In genomic region chr20:53874104-53874503, GRCh38 we compare ENCODE assay signal across 16 cellular contexts.
DNase-seq lines count a peak whose midpoint lies in the region; ATAC-seq and TF ChIP-seq lines count a peak whose summit lies in the region.
"Had no signal": no experiment of that assay in that cellular context is flagged by ENCODE, and none has a peak within 500 bp of the region (broad histone marks: within the 10 kb centered on the region; RNA-seq: fewer than 3 reads in every experiment).

No MANE protein-coding gene starts in this region.

- peak overlapping the region; percentile 97 to 100 (median 98) for H3K27ac Mint-ChIP-seq in CD4-positive, CD25-positive, alpha-beta regulatory T cell
- H3K27ac Mint-ChIP-seq in T-cell: peak overlapping the region; percentile 97 to 99
- peak overlapping the region; percentile 65 to 99 (median 96) for H3K27ac Mint-ChIP-seq in naive thymus-derived CD8-positive, alpha-beta T cell
- H3K27ac Mint-ChIP-seq: GM23338 had no signal

- no peaks in the 10 kb centered on the region for H3K79me2 ChIP-seq in KMS-11 (ENCODE audit: insufficient read depth, low read depth)

- H2AFZ ChIP-seq in KMS-11 (ENCODE audit: low read depth): no peak overlapping the region

- peaks cover 44% of the 10 kb centered on the region for H3K4me1 ChIP-seq in CD4-positive, CD25-positive, alpha-beta regulatory T cell (ENCODE audit: control insufficient read depth, insufficient read depth, low read length, poor library complexity, severe bottlenecking)
- peaks cover 48% of the 10 kb centered on the region for H3K4me1 ChIP-seq in KMS-11 (ENCODE audit: low read depth, poor library complexity, severe bottlenecking)
- H3K4me1 ChIP-seq in testis: no peaks in the 10 kb centered on the region

- no peaks in the 10 kb centered on the region for H3K27me3 ChIP-seq in CD4-positive, CD25-positive, alpha-beta regulatory T cell (ENCODE audit: control insufficient read depth, insufficient read depth, low read length)
- no peaks in the 10 kb centered on the region for H3K27me3 ChIP-seq in KMS-11 (ENCODE audit: insufficient read depth, low read depth)
- no peaks in the 10 kb centered on the region for H3K27me3 ChIP-seq in testis

- H3K9me3 Mint-ChIP-seq in CD4-positive, CD25-positive, alpha-beta regulatory T cell: no peaks in the 10 kb centered on the region
- H3K9me3 Mint-ChIP-seq in T-cell: no peaks in the 10 kb centered on the region
- no peaks in the 10 kb centered on the region for H3K9me3 Mint-ChIP-seq in naive thymus-derived CD8-positive, alpha-beta T cell
- H3K9me3 Mint-ChIP-seq: GM23338 had no signal

- H4K20me1 ChIP-seq in KMS-11 (ENCODE audit: insufficient read depth): no peaks in the 10 kb centered on the region

- no peaks in the 10 kb centered on the region for H3K36me3 ChIP-seq in CD4-positive, CD25-positive, alpha-beta regulatory T cell (ENCODE audit: control insufficient read depth, insufficient read depth, low read length)
- no peaks in the 10 kb centered on the region for H3K36me3 ChIP-seq in KMS-11 (ENCODE audit: insufficient read depth)
- no peaks in the 10 kb centered on the region for H3K36me3 ChIP-seq in testis (ENCODE audit: low read depth, missing control alignments)

- DNase-seq in CD4-positive, CD25-positive, alpha-beta regulatory T cell: no peak
- DNase-seq in T-cell: no peak
- DNase-seq in naive thymus-derived CD8-positive, alpha-beta T cell: no peak
- no peak for DNase-seq in SK-N-DZ (ENCODE audit: low spot score)
- no peak for DNase-seq in 8988T
- no peak for DNase-seq in testis
- DNase-seq: C1 segment of cervical spinal cord; Caco-2; CD8-positive, alpha-beta memory T cell; DMS53; H7; IMR-90; KBM-7 had no signal

- CTCF ChIA-PET in T-cell (lab: Charles Lee): interaction anchor here (0.6 to 0.9 kb wide), 4 partner anchors 39 to 216 kb away, joined by 4 to 6 read pairs (median 4); no protein-coding TSS in a partner anchor

- H3K27ac ChIP-seq in CD4-positive, CD25-positive, alpha-beta regulatory T cell (ENCODE audit: insufficient read depth, low read length, poor library complexity, severe bottlenecking): peak overlapping the region; percentile 81
- H3K27ac ChIP-seq in KMS-11 (no peak overlapping the region), testis (no peak overlapping the region)

- H3K9ac ChIP-seq in KMS-11: no peak overlapping the region

- H3K4me3 Mint-ChIP-seq in CD4-positive, CD25-positive, alpha-beta regulatory T cell: peak overlapping the region in 1 of 4 donors; percentile 28
- H3K4me3 Mint-ChIP-seq in T-cell: peak overlapping the region in 1 of 3 donors; percentile 13
- peak overlapping the region in 2 of 10 donors; percentile 54 to 82 for H3K4me3 Mint-ChIP-seq in naive thymus-derived CD8-positive, alpha-beta T cell
- H3K4me3 Mint-ChIP-seq: GM23338 had no signal

- ATAC-seq in CD4-positive, CD25-positive, alpha-beta regulatory T cell (ENCODE audit: low read depth in 2 of 2): no peak
- no peak for ATAC-seq in T-cell (replicated peaks in 1 of 4)
- ATAC-seq in naive thymus-derived CD8-positive, alpha-beta T cell: no peak

- H3K27me3 Mint-ChIP-seq in CD4-positive, CD25-positive, alpha-beta regulatory T cell: peaks cover 4% of the 10 kb centered on the region
- no peaks in the 10 kb centered on the region for H3K27me3 Mint-ChIP-seq in T-cell
- peaks cover 0 to 2% (median 0%) of the 10 kb centered on the region in 5 donors for H3K27me3 Mint-ChIP-seq in naive thymus-derived CD8-positive, alpha-beta T cell
- H3K27me3 Mint-ChIP-seq: B cell had no signal

- POLR2A ChIA-PET in T-cell (lab: Charles Lee): interaction anchor here in 1 of 2 donors (0.6 kb wide), 1 partner anchor 158 kb away, joined by 5 read pairs; no protein-coding TSS in a partner anchor
- POLR2A ChIA-PET in naive thymus-derived CD8-positive, alpha-beta T cell (lab: Charles Lee): interaction anchor here (1.0 kb wide), 1 partner anchor 26 kb away, joined by 3 read pairs; no protein-coding TSS in a partner anchor

- peaks cover 26 to 63% (median 39%) of the 10 kb centered on the region in 4 donors for H3K4me1 Mint-ChIP-seq in CD4-positive, CD25-positive, alpha-beta regulatory T cell
- peaks cover 47 to 59% (median 52%) of the 10 kb centered on the region in 3 donors for H3K4me1 Mint-ChIP-seq in T-cell
- H3K4me1 Mint-ChIP-seq in naive thymus-derived CD8-positive, alpha-beta T cell: peaks cover 26 to 66% (median 54%) of the 10 kb centered on the region in 4 donors

- H3K36me3 Mint-ChIP-seq in CD4-positive, CD25-positive, alpha-beta regulatory T cell: no peaks in the 10 kb centered on the region
- H3K36me3 Mint-ChIP-seq in T-cell: no peaks in the 10 kb centered on the region
- no peaks in the 10 kb centered on the region for H3K36me3 Mint-ChIP-seq in naive thymus-derived CD8-positive, alpha-beta T cell

- intact Hi-C loops in testis (cut with DNase I; ENCODE audit: low total_unique reads): no loop called here

- TF ChIP-seq CTCF in KMS-11 (conservative IDR thresholded peaks at IDR 0.05; ENCODE audit: low read depth, low read length): no peak
- no peak for TF ChIP-seq CTCF in testis (IDR thresholded peaks at IDR 0.05)

- no peaks in the 10 kb centered on the region for H3K9me3 ChIP-seq in CD4-positive, CD25-positive, alpha-beta regulatory T cell (ENCODE audit: control insufficient read depth in 2 of 2, low read length in 2 of 2)
- H3K9me3 ChIP-seq in testis: no peaks in the 10 kb centered on the region
- H3K9me3 ChIP-seq: Caco-2 had no signal

- peak overlapping the region; percentile 69; the same call in 1 of the 2 replicates for H3K4me2 ChIP-seq in KMS-11

- no peak overlapping the region for H3K4me3 ChIP-seq in CD4-positive, CD25-positive, alpha-beta regulatory T cell (ENCODE audit: low read depth, low read length)
- H3K4me3 ChIP-seq in KMS-11 (IDR thresholded peaks at IDR 0.05; ENCODE audit: insufficient read depth, low read depth, low read length): no peak overlapping the region
- H3K4me3 ChIP-seq in testis: no peak overlapping the region
- H3K4me3 ChIP-seq: GM23338 had no signal

- WGBS in testis, 2 donors: 95 to 96% methylated on average over 7 of the region's 7 CpGs

- TF ChIP-seq POLR2A in testis (IDR thresholded peaks at IDR 0.05): no peak
